ENCODE assay signal across 13 cellular contexts in genomic region chr5:113989913-113990305, GRCh38.
A peak's percentile ranks its signal among the peaks of the same experiment; 100 is the strongest.
DNase-seq lines count a peak whose midpoint lies in the region; ATAC-seq and TF ChIP-seq lines count a peak whose summit lies in the region.
"Had no signal": no experiment of that assay in that cellular context is flagged by ENCODE, and none has a peak within 500 bp of the region (broad histone marks: within the 10 kb centered on the region; RNA-seq: fewer than 3 reads in every experiment).

No MANE protein-coding gene starts in this region.

- CTCF ChIA-PET in activated CD4-positive, alpha-beta memory T cell treated with anti-CD3 and anti-CD28 coated beads for 36 hours (lab: Charles Lee) = no interaction called here

- DNase-seq in Daoy (ENCODE audit: low read depth) = peak; percentile 9
- DNase-seq in NCI-H146 (lab: John Stamatoyannopoulos, UW) = peak; percentile 12
- DNase-seq in type B pancreatic cell (ENCODE audit: extremely low spot score, unreplicated experiment) = no peak
- DNase-seq in NOMO-1 treated with dmso at 0.1 percent for 144 hours (lab: John Stamatoyannopoulos, UW; ENCODE audit: unreplicated experiment) = no peak
- no peak for DNase-seq in stimulated activated CD4-positive, alpha-beta T cell treated with anti-CD3 and anti-CD28 coated beads, Interleukin-2, amount 100 ng/mL, for 24 hours
- no peak for DNase-seq in activated CD4-positive, alpha-beta memory T cell treated with anti-CD3 and anti-CD28 coated beads for 36 hours
- DNase-seq: BE2C; Calu3; CD4-positive, alpha-beta T cell; DMS79; NCI-H1436 treated with DMSO at 0.1 percent for 48 hours had no signal

- H3K9me3 Mint-ChIP-seq in type B pancreatic cell = peaks cover 5% of the 10 kb centered on the region
- peaks cover 11% of the 10 kb centered on the region for H3K9me3 Mint-ChIP-seq in activated CD4-positive, alpha-beta memory T cell treated with anti-CD3 and anti-CD28 coated beads for 36 hours

- no peak for TF ChIP-seq CTCF in type B pancreatic cell (conservative IDR thresholded peaks at IDR 0.05)

- intact Hi-C loops in activated CD4-positive, alpha-beta memory T cell treated with anti-CD3 and anti-CD28 coated beads for 36 hours (cut with micrococcal nuclease) = no loop called here

- peaks cover 9% of the 10 kb centered on the region for H3K4me1 Mint-ChIP-seq in type B pancreatic cell (ENCODE audit: unreplicated experiment)
- H3K4me1 Mint-ChIP-seq in activated CD4-positive, alpha-beta memory T cell treated with anti-CD3 and anti-CD28 coated beads for 36 hours (ENCODE audit: low read depth) = no peaks in the 10 kb centered on the region

- no peak overlapping the region for H3K27ac Mint-ChIP-seq in type B pancreatic cell
- no peak overlapping the region for H3K27ac Mint-ChIP-seq in activated CD4-positive, alpha-beta memory T cell treated with anti-CD3 and anti-CD28 coated beads for 36 hours
- H3K27ac Mint-ChIP-seq: CD4-positive, alpha-beta T cell had no signal

- peak overlapping the region; percentile 0 for H3K4me3 Mint-ChIP-seq in type B pancreatic cell
- no peak overlapping the region for H3K4me3 Mint-ChIP-seq in activated CD4-positive, alpha-beta memory T cell treated with anti-CD3 and anti-CD28 coated beads for 36 hours
- H3K4me3 Mint-ChIP-seq: CD4-positive, alpha-beta T cell had no signal

- peak; percentile 65 for ATAC-seq in SK-N-SH treated with all-trans-retinoic acid at 6 μM for 48 hours
- ATAC-seq: GM12878 had no signal

- POLR2A ChIA-PET in activated CD4-positive, alpha-beta memory T cell treated with anti-CD3 and anti-CD28 coated beads for 36 hours (lab: Charles Lee) = no interaction called here

- H3K27me3 Mint-ChIP-seq in type B pancreatic cell = no peaks in the 10 kb centered on the region
- no peaks in the 10 kb centered on the region for H3K27me3 Mint-ChIP-seq in activated CD4-positive, alpha-beta memory T cell treated with anti-CD3 and anti-CD28 coated beads for 36 hours
- H3K27me3 Mint-ChIP-seq: CD4-positive, alpha-beta T cell had no signal

- no peaks in the 10 kb centered on the region for H3K36me3 Mint-ChIP-seq in type B pancreatic cell
- H3K36me3 Mint-ChIP-seq in activated CD4-positive, alpha-beta memory T cell treated with anti-CD3 and anti-CD28 coated beads for 36 hours = no peaks in the 10 kb centered on the region

TF ChIP-seq in SK-N-SH treated with all-trans-retinoic acid at 6 μM for 48 hours, 23 proteins besides CTCF, POLR2A, EP300 and RAD21:
- no peak for TF ChIP-seq TOX (CRISPR knock-in tag; IDR thresholded peaks at IDR 0.05; ENCODE audit: borderline replicate concordance)
- TF ChIP-seq GLIS3 (CRISPR knock-in tag; IDR thresholded peaks at IDR 0.05) = no peak
- TF ChIP-seq ZC3H10 (CRISPR knock-in tag; IDR thresholded peaks at IDR 0.05) = no peak
- no peak for TF ChIP-seq CSRNP3 (CRISPR knock-in tag; IDR thresholded peaks at IDR 0.05)
- no peak for TF ChIP-seq OSR1 (CRISPR knock-in tag; IDR thresholded peaks at IDR 0.05)
- TF ChIP-seq ZFP30 (CRISPR knock-in tag; IDR thresholded peaks at IDR 0.05) = no peak
- TF ChIP-seq ARNTL (CRISPR knock-in tag; IDR thresholded peaks at IDR 0.05; ENCODE audit: borderline replicate concordance, low read depth) = no peak
- TF ChIP-seq POU6F1 (CRISPR knock-in tag; IDR thresholded peaks at IDR 0.05; ENCODE audit: borderline replicate concordance, low read depth) = no peak
- no peak for TF ChIP-seq CSDC2 (CRISPR knock-in tag; IDR thresholded peaks at IDR 0.05)
- no peak for TF ChIP-seq CREB5 (CRISPR knock-in tag; IDR thresholded peaks at IDR 0.05; ENCODE audit: low read depth)
- TF ChIP-seq ESRRG (CRISPR knock-in tag; IDR thresholded peaks at IDR 0.05) = no peak
- TF ChIP-seq ISL1 (CRISPR knock-in tag; IDR thresholded peaks at IDR 0.05) = no peak
- no peak for TF ChIP-seq SNAI2 (CRISPR knock-in tag; IDR thresholded peaks at IDR 0.05)
- TF ChIP-seq ZNF8 (CRISPR knock-in tag; IDR thresholded peaks at IDR 0.05) = no peak
- no peak for TF ChIP-seq RARB (CRISPR knock-in tag; IDR thresholded peaks at IDR 0.05)
- TF ChIP-seq PATZ1 (CRISPR knock-in tag; IDR thresholded peaks at IDR 0.05; ENCODE audit: borderline replicate concordance) = no peak

Comparison
In these comparisons a context has a peak if more than half of its experiments do, and no peak if none do; other contexts are left out.
1. DNase-seq: peak in Daoy (single experiment) and NCI-H146 (single experiment); none in type B pancreatic cell (single experiment), NOMO-1 treated with dmso at 0.1 percent for 144 hours (single experiment), stimulated activated CD4-positive, alpha-beta T cell treated with anti-CD3 and anti-CD28 coated beads, Interleukin-2, amount 100 ng/mL, for 24 hours (0 of 2) and activated CD4-positive, alpha-beta memory T cell treated with anti-CD3 and anti-CD28 coated beads for 36 hours (single experiment).